8 cellular contexts compared by ENCODE assay signal in the genomic region with DNA sequence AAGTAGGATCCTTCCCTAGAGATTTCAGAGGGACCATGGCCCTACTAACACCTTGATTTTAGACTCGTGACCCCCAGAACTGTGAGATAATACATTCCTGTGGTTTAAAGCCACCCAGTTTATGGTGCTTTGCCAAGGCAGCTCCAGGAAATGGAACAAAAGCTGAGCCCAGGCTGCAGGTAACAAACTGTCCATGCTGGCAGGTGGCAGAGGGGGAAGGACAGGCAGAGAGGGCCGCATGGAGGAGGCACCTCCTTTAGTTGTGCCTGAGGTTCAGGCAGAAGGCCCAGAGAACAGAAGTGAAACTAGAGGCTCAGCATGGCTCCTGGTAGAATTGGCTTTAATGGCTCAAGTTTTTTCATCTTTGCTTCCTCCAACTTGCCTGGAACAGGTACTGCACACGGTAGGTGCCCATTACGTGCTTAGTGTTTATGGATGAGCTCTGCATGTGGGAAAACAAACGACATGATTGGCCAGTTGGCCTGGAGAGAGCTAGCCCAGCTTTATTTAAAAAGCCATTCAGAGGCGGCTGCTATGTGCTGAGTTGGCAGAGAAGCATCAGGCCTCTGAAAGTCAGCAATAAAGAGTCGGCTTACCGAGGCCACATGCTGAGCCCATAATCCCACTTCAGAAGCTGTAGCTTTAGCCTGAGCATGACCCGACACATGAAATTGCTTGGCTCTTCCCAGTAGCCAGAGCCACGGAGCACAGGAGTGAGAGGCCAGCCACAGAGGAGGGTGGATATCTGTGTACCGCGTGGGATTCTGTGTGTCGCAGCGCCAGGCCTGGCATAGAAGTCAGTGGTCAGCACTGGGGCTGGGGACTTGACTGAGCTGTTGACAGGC. TPM values are rescaled to one million over a fixed set of nuclear protein-coding genes. Genes with fewer than 3 reads are reported as not detected.
DNase-seq lines count a peak whose midpoint lies in the region; ATAC-seq, FAIRE-seq and TF ChIP-seq lines count a peak whose summit lies in the region.

No MANE protein-coding gene starts in this region.

- no peaks in the 10 kb centered on the region for H3K79me2 ChIP-seq in parathyroid adenoma

- TF ChIP-seq CTCF in esophagus muscularis mucosa (IDR thresholded peaks at IDR 0.05) (no peak), parathyroid adenoma (IDR thresholded peaks at IDR 0.05) (no peak), progenitor cell of endocrine pancreas (IDR thresholded peaks at IDR 0.05; ENCODE audit: unreplicated experiment) (no peak), natural killer cell (IDR thresholded peaks at IDR 0.05) (no peak)

- H3K27me3 Mint-ChIP-seq in progenitor cell of endocrine pancreas: no peaks in the 10 kb centered on the region
- H3K27me3 Mint-ChIP-seq in natural killer cell (ENCODE audit: low read depth in 2 of 2): no peaks in the 10 kb centered on the region

- H3K36me3 ChIP-seq in esophagus muscularis mucosa: peaks cover 0 to 4% (median 0%) of the 10 kb centered on the region in 4 donors
- no peaks in the 10 kb centered on the region for H3K36me3 ChIP-seq in parathyroid adenoma (ENCODE audit: control insufficient read depth, insufficient read depth, low read length)

- no peaks in the 10 kb centered on the region for H3K27me3 ChIP-seq in esophagus muscularis mucosa
- no peaks in the 10 kb centered on the region for H3K27me3 ChIP-seq in parathyroid adenoma (ENCODE audit: control insufficient read depth, insufficient read depth, low read length)

- no peak for TF ChIP-seq POLR2A in GM12892 (IDR thresholded peaks at IDR 0.05; ENCODE audit: low read depth, low read length)
- no peak for TF ChIP-seq POLR2A in esophagus muscularis mucosa (IDR thresholded peaks at IDR 0.05; ENCODE audit: low read depth)

- H3K36me3 Mint-ChIP-seq in progenitor cell of endocrine pancreas (ENCODE audit: insufficient read depth) (no peaks in the 10 kb centered on the region), natural killer cell (no peaks in the 10 kb centered on the region)

- peak; percentile 33 for DNase-seq in GM12892 (ENCODE audit: insufficient read length)
- peak; percentile 85 for DNase-seq in NCI-H510A (lab: John Stamatoyannopoulos, UW)
- DNase-seq in esophagus muscularis mucosa (ENCODE audit: extremely low spot score): no peak
- no peak for DNase-seq in progenitor cell of endocrine pancreas (ENCODE audit: low spot score, unreplicated experiment)
- DNase-seq in AG20443 (ENCODE audit: low spot score): no peak
- DNase-seq in natural killer cell: no peak
- no peak for DNase-seq in SW 1271 (lab: John Stamatoyannopoulos, UW)

- peak overlapping the region; percentile 96 to 99 (median 96) for H3K27ac ChIP-seq in esophagus muscularis mucosa (replicated peaks in 1 of 4)
- peak overlapping the region; percentile 47 for H3K27ac ChIP-seq in parathyroid adenoma

- no peak overlapping the region for H3K27ac Mint-ChIP-seq in progenitor cell of endocrine pancreas
- no peak overlapping the region for H3K27ac Mint-ChIP-seq in natural killer cell

- H3K9ac ChIP-seq in parathyroid adenoma: no peak overlapping the region

- H3K9me3 Mint-ChIP-seq in progenitor cell of endocrine pancreas (ENCODE audit: low read depth) (no peaks in the 10 kb centered on the region), natural killer cell (no peaks in the 10 kb centered on the region)

- H3K4me3 Mint-ChIP-seq in progenitor cell of endocrine pancreas (ENCODE audit: low read depth) (no peak overlapping the region), natural killer cell (no peak overlapping the region)

- peaks cover 99 to 100% (median 100%) of the 10 kb centered on the region in 4 donors for H3K4me1 ChIP-seq in esophagus muscularis mucosa
- H3K4me1 ChIP-seq in parathyroid adenoma: peaks cover 9% of the 10 kb centered on the region

- WGBS in esophagus muscularis mucosa: 67% methylated on average over 13 of the region's 14 CpGs

- intact Hi-C loops in esophagus muscularis mucosa (cut with DNase I): no loop called here
- intact Hi-C loops in natural killer cell (cut with micrococcal nuclease): no loop called here

- no peak overlapping the region for H2AFZ ChIP-seq in parathyroid adenoma

- H3K4me3 ChIP-seq in esophagus muscularis mucosa (no peak overlapping the region), parathyroid adenoma (ENCODE audit: low read depth, low read length) (no peak overlapping the region)

- H3K4me1 Mint-ChIP-seq in progenitor cell of endocrine pancreas (ENCODE audit: low read depth): peaks cover 7% of the 10 kb centered on the region
- peaks cover 6 to 7% of the 10 kb centered on the region in 2 donors for H3K4me1 Mint-ChIP-seq in natural killer cell

- H3K4me2 ChIP-seq in parathyroid adenoma (ENCODE audit: low read length): no peak overlapping the region

- TF ChIP-seq EP300 in esophagus muscularis mucosa (IDR thresholded peaks at IDR 0.05): no peak

- FAIRE-seq in GM12892 (lab: Jason Lieb, UNC): no peak

- H3K9me3 ChIP-seq in esophagus muscularis mucosa (no peaks in the 10 kb centered on the region), parathyroid adenoma (ENCODE audit: control insufficient read depth, low read length) (no peaks in the 10 kb centered on the region)

- no peak for ATAC-seq in natural killer cell

RNA-seq across cellular contexts. Expression of a gene that starts 36.5 kb away (rescaled TPM):
- polyA plus RNA-seq in GM12892 (2012; ENCODE audit: missing spikeins): 7.3 TPM
- total RNA-seq in esophagus muscularis mucosa (10 to 100 TPM; 42.6 to 95.6 (median 60.0) TPM), progenitor cell of endocrine pancreas (15.9 and 16.5 TPM in 2 replicates), natural killer cell (10 to 100 TPM; 17.4 to 25.7 (median 22.8) TPM)

RNA-seq across cellular contexts. Expression of a gene that starts 52.5 kb away (rescaled TPM):
- polyA plus RNA-seq in GM12892 (2012; ENCODE audit: missing spikeins): 0.19 TPM
- total RNA-seq in esophagus muscularis mucosa: 10 to 100 TPM in 1 of 4 donors, 1 to 10 TPM in 3; 2.7 to 10.4 (median 7.4) TPM
- 0.16 and 0.17 TPM in 2 replicates for total RNA-seq in progenitor cell of endocrine pancreas
- under 1 TPM; 0.02 to 0.10 (median 0.05) TPM for total RNA-seq in natural killer cell

Comparison
In these comparisons a context has a peak if more than half of its experiments do, and no peak if none do; other contexts are left out.
1. DNase-seq: peak in GM12892 (single experiment) and NCI-H510A (single experiment); none in esophagus muscularis mucosa (single experiment), progenitor cell of endocrine pancreas (single experiment), AG20443 (single experiment), natural killer cell (single experiment) and SW 1271 (0 of 2).